ENCODE assay signal across 8 cellular contexts in genomic region chrX:136880452-136881013, GRCh38. TPM values are rescaled to one million over a fixed set of nuclear protein-coding genes. Genes with fewer than 3 reads are reported as not detected.
A peak's percentile ranks its signal among the peaks of the same experiment; 100 is the strongest.
DNase-seq lines count a peak whose midpoint lies in the region; ATAC-seq and TF ChIP-seq lines count a peak whose summit lies in the region.

Gene RBMX (minus strand): TSS chrX:136880725. CDS start chrX:136879427, 1,298 bp downstream.

- peaks cover 27% of the 10 kb centered on the region for H3K36me3 ChIP-seq in OCI-LY3 (replicated peaks; ENCODE audit: low read depth, low read length)

- TF ChIP-seq CTCF in OCI-LY3 (IDR thresholded peaks at IDR 0.05; ENCODE audit: low read depth, low read length), result no peak

- H3K4me3 ChIP-seq in OCI-LY3 (ENCODE audit: low read length) (peak within 1 kb of the TSS; percentile 90), mononuclear cell (ENCODE audit: low read length) (peak within 1 kb of the TSS; percentile 94)

- H3K9me3 ChIP-seq in OCI-LY3 (ENCODE audit: insufficient read depth, low read length), result no peaks in the 10 kb centered on the region
- H3K9me3 ChIP-seq in mononuclear cell (ENCODE audit: low read depth, low read length), result no peaks in the 10 kb centered on the region

- peak within 1 kb of the TSS; percentile 77 for H3K27ac ChIP-seq in OCI-LY3 (ENCODE audit: low read length)

- H2AFZ ChIP-seq in OCI-LY3 (ENCODE audit: low read depth, low read length), result peak within 1 kb of the TSS; percentile 34; the same call in 1 of the 2 replicates

- H3K27me3 ChIP-seq in OCI-LY3 (ENCODE audit: low read depth, low read length) (no peaks in the 10 kb centered on the region), mononuclear cell (ENCODE audit: insufficient read depth, low read length) (no peaks in the 10 kb centered on the region)

- peak; percentile 97 for ATAC-seq in GM21515 (IDR thresholded peaks at IDR 0.05; ENCODE audit: unreplicated experiment)

- peak within 1 kb of the TSS; percentile 99 for H3K9ac ChIP-seq in OCI-LY3 (ENCODE audit: low read length)

- peaks cover 12% of the 10 kb centered on the region for H4K20me1 ChIP-seq in OCI-LY3 (ENCODE audit: insufficient read depth, low read length)

- H3K79me2 ChIP-seq in OCI-LY3 (ENCODE audit: low read length), result peaks cover 52% of the 10 kb centered on the region

- H3K4me2 ChIP-seq in OCI-LY3 (ENCODE audit: low read length), result peak within 1 kb of the TSS; percentile 74

- H3K4me1 ChIP-seq in OCI-LY3 (ENCODE audit: low read length) (peaks cover 7% of the 10 kb centered on the region; the same call in 1 of the 2 replicates), mononuclear cell (ENCODE audit: insufficient read depth, low read length) (peaks cover 6% of the 10 kb centered on the region)

- DNase-seq in D341Med (ENCODE audit: low spot score), result peak; percentile 84
- DNase-seq in HuH-7 (ENCODE audit: low spot score), result peak; percentile 60
- DNase-seq in activated CD8-positive, alpha-beta memory T cell treated with anti-CD3 and anti-CD28 coated beads, Interleukin-2, amount 50 U/mL, for 48 hours, result peak; percentile 89
- DNase-seq in epidermal melanocyte (ENCODE audit: insufficient read length, low spot score), result peak; percentile 73
- DNase-seq in stimulated activated CD8-positive, alpha-beta memory T cell treated with anti-CD3 and anti-CD28 coated beads, Interleukin-4, amount 100 ng/mL, for 1 hour (ENCODE audit: low read depth in 2 of 2, low spot score in 1 of 2), result peak; percentile 77 to 84

RNA-seq across cellular contexts. Expression of gene RBMX, which starts in this region (rescaled TPM):
- 402 TPM for total RNA-seq in mononuclear cell

Comparison
In these comparisons a context has a peak if more than half of its experiments do, and no peak if none do; other contexts are left out.
1. Peak in every context shown above with its lines: DNase-seq, ATAC-seq, H3K4me3 ChIP-seq and H3K27ac ChIP-seq.